Comparison of ENCODE assay signal across 2 cellular contexts in genomic region chr12:51863921-51864700, GRCh38.
TF ChIP-seq lines count a peak whose summit lies in the region.

No MANE protein-coding gene starts in this region.

TF ChIP-seq in K562, 482 proteins besides CTCF, POLR2A, EP300 and RAD21:
- peak; percentile 77 for TF ChIP-seq ZNF316 (IDR thresholded peaks at IDR 0.05)
- peak; percentile 43 for TF ChIP-seq PKNOX1 (IDR thresholded peaks at IDR 0.05)
- TF ChIP-seq C11orf30 (IDR thresholded peaks at IDR 0.05; ENCODE audit: low read depth): peak; percentile 71; the same call in 1 of the 2 replicates
- no peak for TF ChIP-seq NR2C1 (IDR thresholded peaks at IDR 0.05)
- TF ChIP-seq NR2C1 (tag; IDR thresholded peaks at IDR 0.05): no peak
- no peak for TF ChIP-seq NUFIP1 (IDR thresholded peaks at IDR 0.05; ENCODE audit: partially characterized antibody)
- peak; percentile 36 for TF ChIP-seq MEIS2 (IDR thresholded peaks at IDR 0.05; ENCODE audit: partially characterized antibody)
- peak; percentile 31; the same call in 1 of the 2 replicates for TF ChIP-seq MAFG (tag; conservative IDR thresholded peaks at IDR 0.05)
TF ChIP-seq in K562: peak in this region for 5.

TF ChIP-seq in HepG2, 621 proteins besides CTCF, POLR2A, EP300 and RAD21:
- TF ChIP-seq MAX (IDR thresholded peaks at IDR 0.05) (peak; percentile 39; the same call in 1 of the 2 replicates), HMGXB4 (CRISPR knock-in tag; IDR thresholded peaks at IDR 0.05; ENCODE audit: borderline replicate concordance in 1 of 2, low read depth in 1 of 2) (0 out of 4 replicates have a peak, but pooled peaks of 1 of the 2 experiments have one; percentile 16), NCOR1 (IDR thresholded peaks at IDR 0.05; ENCODE audit: borderline replicate concordance, low read length) (0 out of 2 replicates have a peak, but pooled peaks have one; percentile 43), LCORL (IDR thresholded peaks at IDR 0.05) (no peak), LCORL (CRISPR knock-in tag; IDR thresholded peaks at IDR 0.05) (peak; percentile 72), MBD4 (IDR thresholded peaks at IDR 0.05; ENCODE audit: borderline replicate concordance, low read length) (no peak), HDAC1 (CRISPR knock-in tag; IDR thresholded peaks at IDR 0.05) (peak; percentile 43), TEAD3 (CRISPR knock-in tag; optimal IDR thresholded peaks at IDR 0.05; ENCODE audit: borderline replicate concordance) (peak; percentile 51), HNF4A (CRISPR knock-in tag; IDR thresholded peaks at IDR 0.05) (peak; percentile 83), MXI1 (IDR thresholded peaks at IDR 0.05; ENCODE audit: borderline replicate concordance, low read depth, low read length) (no peak), ZBTB7B (CRISPR knock-in tag; IDR thresholded peaks at IDR 0.05) (0 out of 2 replicates have a peak, but pooled peaks have one; percentile 3), MAFK (conservative IDR thresholded peaks at IDR 0.05 in 1 of 2, IDR thresholded peaks at IDR 0.05 in 1 of 2; ENCODE audit: low read length in 2 of 2) (peak; percentile 62 to 68), CCDC6 (CRISPR knock-in tag; IDR thresholded peaks at IDR 0.05) (0 out of 2 replicates have a peak, but pooled peaks have one; percentile 22), KAT8 (CRISPR knock-in tag; IDR thresholded peaks at IDR 0.05) (no peak), ZMYM2 (CRISPR knock-in tag; IDR thresholded peaks at IDR 0.05) (peak; percentile 61; the same call in 1 of the 2 replicates), ARID2 (CRISPR knock-in tag; IDR thresholded peaks at IDR 0.05; ENCODE audit: borderline replicate concordance) (no peak), ZBTB7A (CRISPR knock-in tag; IDR thresholded peaks at IDR 0.05) (0 out of 2 replicates have a peak, but pooled peaks have one; percentile 55), HNF4G (IDR thresholded peaks at IDR 0.05; ENCODE audit: borderline replicate concordance, low read depth, low read length) (peak; percentile 83), HNF4G (CRISPR knock-in tag; IDR thresholded peaks at IDR 0.05; ENCODE audit: borderline replicate concordance, low read depth) (peak; percentile 44; the same call in 1 of the 2 replicates), ZSCAN12 (CRISPR knock-in tag; IDR thresholded peaks at IDR 0.05) (no peak), NR2C2 (CRISPR knock-in tag; IDR thresholded peaks at IDR 0.05; ENCODE audit: borderline replicate concordance) (0 out of 2 replicates have a peak, but pooled peaks have one; percentile 38), SAP130 (CRISPR knock-in tag; IDR thresholded peaks at IDR 0.05; ENCODE audit: low read depth) (0 out of 2 replicates have a peak, but pooled peaks have one; percentile 11), ARNTL (CRISPR knock-in tag; IDR thresholded peaks at IDR 0.05) (peak; percentile 84), UBTF (CRISPR knock-in tag; IDR thresholded peaks at IDR 0.05) (peak; percentile 41; the same call in 1 of the 2 replicates), MAZ (IDR thresholded peaks at IDR 0.05; ENCODE audit: borderline replicate concordance, low read depth, low read length) (0 out of 2 replicates have a peak, but pooled peaks have one; percentile 29), MAZ (CRISPR knock-in tag; IDR thresholded peaks at IDR 0.05; ENCODE audit: low read depth) (no peak), TFDP1 (CRISPR knock-in tag; IDR thresholded peaks at IDR 0.05; ENCODE audit: borderline replicate concordance) (peak; percentile 22; the same call in 1 of the 2 replicates), U2AF2 (IDR thresholded peaks at IDR 0.05; ENCODE audit: low read depth, low read length) (no peak), KMT2A (CRISPR knock-in tag; IDR thresholded peaks at IDR 0.05) (no peak), SALL1 (CRISPR knock-in tag; IDR thresholded peaks at IDR 0.05) (0 out of 2 replicates have a peak, but pooled peaks have one; percentile 7), ZNF503 (CRISPR knock-in tag; IDR thresholded peaks at IDR 0.05) (no peak), YY1 (IDR thresholded peaks at IDR 0.05; ENCODE audit: insufficient read depth, insufficient replicate concordance, low read depth, low read length) (no peak), RFX5 (IDR thresholded peaks at IDR 0.05; ENCODE audit: low read depth, low read length) (no peak), ZNF687 (CRISPR knock-in tag; IDR thresholded peaks at IDR 0.05) (peak; percentile 50)
